In genomic region chr4:17770845-17771244, GRCh38 we compare ENCODE assay signal across 16 cellular contexts. TPM values are rescaled to one million over a fixed set of nuclear protein-coding genes. Genes with fewer than 3 reads are reported as not detected.
A peak's percentile ranks its signal among the peaks of the same experiment; 100 is the strongest.
DNase-seq lines count a peak whose midpoint lies in the region; FAIRE-seq and TF ChIP-seq lines count a peak whose summit lies in the region.
"Had no signal": no experiment of that assay in that cellular context is flagged by ENCODE, and none has a peak within 500 bp of the region (broad histone marks: within the 10 kb centered on the region; RNA-seq: fewer than 3 reads in every experiment).

No MANE protein-coding gene starts in this region.

- POLR2A ChIA-PET in RWPE1 (lab: Yijun Ruan, JAX; ENCODE audit: low non-redundant PET): no interaction called here

- DNase-seq in RWPE1 (ENCODE audit: low spot score) (no peak), bronchial epithelial cell (ENCODE audit: low read depth) (peak; percentile 52), fibroblast of the aortic adventitia (ENCODE audit: low read depth) (peak; percentile 26), NCI-H748 (lab: John Stamatoyannopoulos, UW; ENCODE audit: unreplicated experiment) (no peak), activated gamma-delta T cell treated with Interleukin-2 at 50 U/mL for 16 hours (no peak)
- no peak for DNase-seq in activated CD8-positive, alpha-beta memory T cell treated with anti-CD3 and anti-CD28 coated beads, Interleukin-2, amount 50 U/mL, for 4 hours
- DNase-seq: Calu3; CD4-positive, alpha-beta memory T cell; GF-D8; NCI-H1694; NCI-H2107; NCI-H2227 treated with DMSO at 0.1 percent for 48 hours; PC-3 had no signal

- H3K27ac ChIP-seq in RWPE1 (peak overlapping the region; percentile 79), thymus (ENCODE audit: low read depth) (peak overlapping the region; percentile 42)
- H3K27ac ChIP-seq: BLaER1 had no signal

- no peak overlapping the region for H3K4me3 ChIP-seq in bronchial epithelial cell (ENCODE audit: low read depth, low read length)
- H3K4me3 ChIP-seq in fibroblast of the aortic adventitia (ENCODE audit: low read depth, low read length): no peak overlapping the region
- H3K4me3 ChIP-seq in thymus (ENCODE audit: low read length): no peak overlapping the region
- H3K4me3 ChIP-seq: BLaER1 had no signal

- no peak for TF ChIP-seq CTCF in RWPE1 (conservative IDR thresholded peaks at IDR 0.05; ENCODE audit: low read depth)
- TF ChIP-seq CTCF in bronchial epithelial cell (IDR thresholded peaks at IDR 0.05; ENCODE audit: insufficient read depth, low read length, severe bottlenecking): no peak
- no peak for TF ChIP-seq CTCF in fibroblast of the aortic adventitia (IDR thresholded peaks at IDR 0.05; ENCODE audit: insufficient read depth, low read length)

- 93% methylated on average over 4 of the region's 4 CpGs for WGBS in thymus

- CTCF ChIA-PET in RWPE1 (lab: Yijun Ruan, JAX): no interaction called here

- no peaks in the 10 kb centered on the region for H3K9me3 ChIP-seq in thymus (ENCODE audit: control insufficient read depth)

- no peaks in the 10 kb centered on the region for H3K36me3 ChIP-seq in bronchial epithelial cell (ENCODE audit: control insufficient read depth, insufficient read depth, low read length)
- no peaks in the 10 kb centered on the region for H3K36me3 ChIP-seq in thymus (ENCODE audit: control insufficient read depth, insufficient read depth)
- H3K36me3 ChIP-seq: BLaER1 had no signal

- no peaks in the 10 kb centered on the region for H3K27me3 ChIP-seq in bronchial epithelial cell (ENCODE audit: control insufficient read depth, insufficient read depth, low read length)
- no peaks in the 10 kb centered on the region for H3K27me3 ChIP-seq in thymus (ENCODE audit: control insufficient read depth, insufficient read depth)
- H3K27me3 ChIP-seq: BLaER1 had no signal

- no peaks in the 10 kb centered on the region for H3K4me1 ChIP-seq in thymus (ENCODE audit: control insufficient read depth, insufficient read depth, low read length)
- H3K4me1 ChIP-seq: BLaER1 had no signal

- FAIRE-seq in bronchial epithelial cell (lab: Jason Lieb, UNC): no peak
- FAIRE-seq: H1 had no signal

RNA-seq across cellular contexts. Expression of gene FAM184B, which starts 10.6 kb away (rescaled TPM):
- total RNA-seq in bronchial epithelial cell (not detected in 2 replicates), fibroblast of the aortic adventitia (ENCODE audit: low replicate concordance) (not detected in 2 replicates)
- polyA plus RNA-seq in thymus: 0.09 TPM
- total RNA-seq: CD4-positive, alpha-beta memory T cell had no signal
- polyA plus RNA-seq: CD4-positive, alpha-beta memory T cell had no signal

RNA-seq across cellular contexts. Expression of gene DCAF16, which starts 39.7 kb away (rescaled TPM):
- total RNA-seq in bronchial epithelial cell: 25.0 and 25.5 TPM in 2 replicates
- 27.1 and 27.2 TPM in 2 replicates for total RNA-seq in fibroblast of the aortic adventitia (ENCODE audit: low replicate concordance)
- 21.3 TPM for polyA plus RNA-seq in thymus

RNA-seq across cellular contexts. Expression of gene NCAPG, which starts 39.9 kb away (rescaled TPM):
- total RNA-seq in bronchial epithelial cell: 0.26 TPM in 2 replicates
- total RNA-seq in fibroblast of the aortic adventitia (ENCODE audit: low replicate concordance): 2.0 and 60.1 TPM in 2 replicates
- polyA plus RNA-seq in thymus: 4.6 TPM

Comparison
In these comparisons a context has a peak if more than half of its experiments do, and no peak if none do; other contexts are left out.
1. DNase-seq: peak in bronchial epithelial cell (single experiment) and fibroblast of the aortic adventitia (single experiment); none in RWPE1 (single experiment), NCI-H748 (single experiment), activated gamma-delta T cell treated with Interleukin-2 at 50 U/mL for 16 hours (single experiment) and activated CD8-positive, alpha-beta memory T cell treated with anti-CD3 and anti-CD28 coated beads, Interleukin-2, amount 50 U/mL, for 4 hours (single experiment).